ENCODE assay signal across 11 cellular contexts in genomic region chr7:121138262-121138933, GRCh38.
A peak's percentile ranks its signal among the peaks of the same experiment; 100 is the strongest.
DNase-seq lines count a peak whose midpoint lies in the region; ATAC-seq, FAIRE-seq and TF ChIP-seq lines count a peak whose summit lies in the region.
"Had no signal": no experiment of that assay in that cellular context is flagged by ENCODE, and none has a peak within 500 bp of the region (broad histone marks: within the 10 kb centered on the region; RNA-seq: fewer than 3 reads in every experiment).

No MANE protein-coding gene starts in this region.

- H3K9me3 Mint-ChIP-seq in type B pancreatic cell: no peaks in the 10 kb centered on the region

- POLR2A ChIA-PET in H1 (lab: Charles Lee; ENCODE audit: partially characterized antibody): interaction anchor here (0.6 kb wide), 1 partner anchor 35 kb away, joined by 3 read pairs; no protein-coding TSS in a partner anchor

- H3K56ac ChIP-seq in H1 (replicated peaks; ENCODE audit: insufficient read length, low read depth, low read length): no peak overlapping the region

- no peak overlapping the region for H4K8ac ChIP-seq in H1 (ENCODE audit: extremely low read depth, insufficient read depth, low read length)

- H3K36me3 Mint-ChIP-seq in type B pancreatic cell: peaks cover 3% of the 10 kb centered on the region

- H2BK12ac ChIP-seq in H1 (ENCODE audit: low read depth, low read length): no peak overlapping the region

- TF ChIP-seq EP300 in H1 (IDR thresholded peaks at IDR 0.05; ENCODE audit: borderline replicate concordance in 1 of 2, low read depth in 2 of 2, low read length in 2 of 2): no peak
- TF ChIP-seq EP300 in suprapubic skin (IDR thresholded peaks at IDR 0.05): no peak

- H2AK5ac ChIP-seq in H1 (ENCODE audit: low read depth, low read length): no peak overlapping the region

- H3K36me3 ChIP-seq in H1 (ENCODE audit: control insufficient read depth in 2 of 4, insufficient read depth in 4 of 4, low read length in 3 of 4) (no peaks in the 10 kb centered on the region), suprapubic skin (no peaks in the 10 kb centered on the region)

- H3K4me3 ChIP-seq in H1 (ENCODE audit: extremely low read depth in 1 of 4, insufficient read depth in 2 of 4, low read depth in 3 of 4, low read length in 4 of 4) (no peak overlapping the region), suprapubic skin (no peak overlapping the region)
- H3K4me3 ChIP-seq: lower lobe of right lung had no signal

- no peaks in the 10 kb centered on the region for H3K79me1 ChIP-seq in H1 (ENCODE audit: low read depth, low read length)

- no peak overlapping the region for H2BK5ac ChIP-seq in H1 (ENCODE audit: low read depth, low read length)

- TF ChIP-seq CTCF in H1 (IDR thresholded peaks at IDR 0.05; ENCODE audit: control extremely low read depth in 1 of 3, insufficient read depth in 1 of 3, low read depth in 1 of 3, low read length in 3 of 3) (no peak), type B pancreatic cell (conservative IDR thresholded peaks at IDR 0.05) (no peak), suprapubic skin (IDR thresholded peaks at IDR 0.05) (no peak)

- no peak for TF ChIP-seq POLR2A in H1 (IDR thresholded peaks at IDR 0.05; ENCODE audit: control extremely low read depth in 1 of 2, low read depth in 2 of 2, low read length in 2 of 2)
- no peak for TF ChIP-seq POLR2A in suprapubic skin (IDR thresholded peaks at IDR 0.05)

- no peak for FAIRE-seq in H1 (lab: Jason Lieb, UNC)

- H4K20me1 ChIP-seq in H1 (replicated peaks in 1 of 2; ENCODE audit: control insufficient read depth in 1 of 2, insufficient read depth in 2 of 2, low read length in 2 of 2): no peaks in the 10 kb centered on the region

- WGBS in H1 (ENCODE audit: extremely low coverage in 1 of 2, insufficient coverage in 1 of 2, insufficient read length in 1 of 2, insufficient replicate concordance in 2 of 2, low coverage in 1 of 2, low lambda C conversion rate in 2 of 2, missing lambda C conversion rate in 1 of 2), 2 experiments: 90% methylated on average over 8 of the region's 8 CpGs; no CpG with 5 or more reads in 1 of the 2 experiments
- WGBS in suprapubic skin: 43% methylated on average over 8 of the region's 8 CpGs

- no peak overlapping the region for H3K4ac ChIP-seq in H1 (replicated peaks; ENCODE audit: insufficient read length, low read depth, low read length)

- DNase-seq in activated CD4-positive, alpha-beta T cell treated with anti-CD3 and anti-CD28 coated beads for 48 hours: peak; percentile 7
- DNase-seq in activated CD4-positive, alpha-beta T cell treated with anti-CD3 and anti-CD28 coated beads, Interleukin-2, amount 50 U/mL, for 48 hours: no peak
- peak; percentile 54 for DNase-seq in NCI-H187 treated with DMSO at 0.1 percent for 48 hours (lab: John Stamatoyannopoulos, UW)
- DNase-seq in H1 (ENCODE audit: low read depth in 1 of 2, low spot score in 2 of 2): no peak
- no peak for DNase-seq in hypothalamus (lab: John Stamatoyannopoulos, UW)
- no peak for DNase-seq in type B pancreatic cell (ENCODE audit: extremely low spot score, unreplicated experiment)
- no peak for DNase-seq in suprapubic skin (ENCODE audit: low spot score in 2 of 2)
- DNase-seq: lower lobe of right lung had no signal

- ATAC-seq in HG02759 (IDR thresholded peaks at IDR 0.05; ENCODE audit: unreplicated experiment): peak; percentile 100

- no peak overlapping the region for H3K4me3 Mint-ChIP-seq in type B pancreatic cell

- no peaks in the 10 kb centered on the region for H3K79me2 ChIP-seq in H1 (ENCODE audit: control insufficient read depth in 1 of 2, insufficient read depth in 2 of 2, low read length in 2 of 2)

- 0 out of 2 replicates have a peak overlapping the region, but pooled peaks have one; percentile 43 for H2AFZ ChIP-seq in H1 (ENCODE audit: low read length)

- TF ChIP-seq RAD21 in H1 (IDR thresholded peaks at IDR 0.05 in 1 of 2, conservative IDR thresholded peaks at IDR 0.05 in 1 of 2; ENCODE audit: low read depth in 2 of 2, low read length in 2 of 2): no peak

- H3K4me1 ChIP-seq in H1 (replicated peaks in 1 of 4; ENCODE audit: control insufficient read depth in 3 of 4, insufficient read depth in 4 of 4, low read length in 3 of 4): no peaks in the 10 kb centered on the region
- no peaks in the 10 kb centered on the region for H3K4me1 ChIP-seq in suprapubic skin
- H3K4me1 ChIP-seq: lower lobe of right lung had no signal

- no peak overlapping the region for H3K4me2 ChIP-seq in H1 (ENCODE audit: insufficient read depth in 1 of 2, low read depth in 2 of 2, low read length in 2 of 2)

- H3K27me3 Mint-ChIP-seq in type B pancreatic cell: no peaks in the 10 kb centered on the region

- H3K27ac Mint-ChIP-seq in type B pancreatic cell: no peak overlapping the region

- H3K9me3 ChIP-seq in H1 (ENCODE audit: insufficient read depth in 2 of 2, low read depth in 1 of 2, low read length in 1 of 2) (no peaks in the 10 kb centered on the region), suprapubic skin (no peaks in the 10 kb centered on the region)
- H3K9me3 ChIP-seq: lower lobe of right lung had no signal

- H2BK20ac ChIP-seq in H1 (ENCODE audit: low read length): no peak overlapping the region

- no peak overlapping the region for H3K14ac ChIP-seq in H1 (ENCODE audit: insufficient read length)

- H3K18ac ChIP-seq in H1 (ENCODE audit: extremely low read depth, low read length): no peak overlapping the region

- no peaks in the 10 kb centered on the region for H3K27me3 ChIP-seq in H1 (replicated peaks in 1 of 4; ENCODE audit: control insufficient read depth in 3 of 4, extremely low read depth in 1 of 4, insufficient read depth in 3 of 4, low read length in 3 of 4)
- H3K27me3 ChIP-seq in suprapubic skin: no peaks in the 10 kb centered on the region

- no peak overlapping the region for H4K5ac ChIP-seq in H1 (ENCODE audit: insufficient read length, low read depth, low read length)

- no peak overlapping the region for H3K9ac ChIP-seq in H1 (replicated peaks in 1 of 4; ENCODE audit: extremely low read depth in 1 of 4, low read depth in 3 of 4, low read length in 3 of 4)

- no peak overlapping the region for H3K23ac ChIP-seq in H1 (ENCODE audit: insufficient read length)

- no peak overlapping the region for H3K27ac ChIP-seq in H1 (ENCODE audit: low read depth, low read length)
- no peak overlapping the region for H3K27ac ChIP-seq in suprapubic skin
- H3K27ac ChIP-seq: C4-2B, lower lobe of right lung, VCaP had no signal

- CTCF ChIA-PET in H1 (lab: Charles Lee; ENCODE audit: partially characterized antibody): interaction anchor here (1.1 kb wide), 1 partner anchor 10 kb away, joined by 3 read pairs; no protein-coding TSS in a partner anchor

- no peaks in the 10 kb centered on the region for H3K4me1 Mint-ChIP-seq in type B pancreatic cell (ENCODE audit: unreplicated experiment)

- H4K91ac ChIP-seq in H1 (replicated peaks; ENCODE audit: insufficient read length, low read length): no peak overlapping the region

- H2BK120ac ChIP-seq in H1 (replicated peaks; ENCODE audit: low read depth, low read length): no peak overlapping the region

- H3K23me2 ChIP-seq in H1 (ENCODE audit: low read depth, low read length): no peaks in the 10 kb centered on the region

- H2BK15ac ChIP-seq in H1 (ENCODE audit: low read length): no peak overlapping the region

TF ChIP-seq in H1, 55 proteins besides CTCF, POLR2A, EP300 and RAD21 (continues in another document):
- TF ChIP-seq E2F6 (IDR thresholded peaks at IDR 0.05) (no peak), TAF7 (optimal IDR thresholded peaks at IDR 0.05; ENCODE audit: borderline replicate concordance, low read depth, low read length) (no peak), HDAC2 (IDR thresholded peaks at IDR 0.05; ENCODE audit: borderline replicate concordance in 1 of 2, low read depth in 2 of 2, low read length in 2 of 2) (no peak), CTBP2 (IDR thresholded peaks at IDR 0.05; ENCODE audit: borderline replicate concordance, insufficient read depth, insufficient read length, low read length) (no peak), GABPA (IDR thresholded peaks at IDR 0.05; ENCODE audit: borderline replicate concordance, insufficient read depth, low read length) (no peak), JUN (IDR thresholded peaks at IDR 0.05; ENCODE audit: low read depth, low read length) (no peak), GTF2F1 (IDR thresholded peaks at IDR 0.05; ENCODE audit: borderline replicate concordance, low read depth, low read length) (no peak), JUND (IDR thresholded peaks at IDR 0.05; ENCODE audit: low read length) (no peak), YY1 (IDR thresholded peaks at IDR 0.05; ENCODE audit: low read depth, low read length) (no peak), USF2 (IDR thresholded peaks at IDR 0.05; ENCODE audit: low read length) (no peak), TAF1 (IDR thresholded peaks at IDR 0.05; ENCODE audit: low read depth, low read length) (no peak), POLR2AphosphoS5 (IDR thresholded peaks at IDR 0.05; ENCODE audit: low read depth, low read length) (no peak)

Comparison
In these comparisons a context has a peak if more than half of its experiments do, and no peak if none do; other contexts are left out.
1. DNase-seq: peak in activated CD4-positive, alpha-beta T cell treated with anti-CD3 and anti-CD28 coated beads for 48 hours (single experiment) and NCI-H187 treated with DMSO at 0.1 percent for 48 hours (single experiment); none in activated CD4-positive, alpha-beta T cell treated with anti-CD3 and anti-CD28 coated beads, Interleukin-2, amount 50 U/mL, for 48 hours (0 of 2), H1 (0 of 2), hypothalamus (0 of 51), type B pancreatic cell (single experiment) and suprapubic skin (0 of 2).